In the genomic region with DNA sequence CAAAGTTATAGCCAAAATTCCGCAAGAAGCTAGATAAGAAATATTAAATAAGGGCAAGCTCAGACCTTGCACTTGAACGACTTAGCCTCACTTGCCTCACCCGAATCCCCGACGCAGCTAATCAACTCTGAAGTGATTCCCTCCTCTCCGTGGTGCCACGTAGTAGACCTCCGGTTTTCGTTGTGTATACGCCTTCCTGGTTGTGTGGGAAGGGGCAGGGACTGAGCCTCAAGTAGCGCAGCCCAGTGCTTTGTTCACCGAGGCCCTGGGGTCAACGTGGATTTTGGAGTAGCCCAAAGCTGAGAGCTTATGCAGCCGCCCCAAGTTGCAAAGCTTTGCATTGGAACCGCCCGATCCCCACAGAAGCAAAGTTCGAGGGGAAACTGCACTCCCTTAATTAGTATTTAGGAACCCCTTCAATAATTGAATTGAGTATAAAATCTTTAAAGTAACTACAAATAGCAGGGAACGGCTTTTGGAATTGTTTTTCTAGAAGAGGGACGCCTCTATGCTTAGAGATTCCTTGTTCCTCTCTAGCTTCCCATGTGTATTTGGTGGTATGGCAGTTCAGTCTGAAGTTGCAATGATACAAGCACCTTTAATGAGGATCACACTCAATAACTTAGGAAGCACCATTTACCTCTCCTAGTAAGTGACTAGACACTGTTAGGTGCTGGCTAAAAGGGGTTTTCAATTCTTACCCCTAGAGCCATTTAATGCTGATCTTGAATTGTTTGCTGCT, we compare ENCODE assay signal across 9 cellular contexts. TPM values are rescaled to one million over a fixed set of nuclear protein-coding genes. Genes with fewer than 3 reads are reported as not detected.
DNase-seq lines count a peak whose midpoint lies in the region; ATAC-seq and FAIRE-seq lines count a peak whose summit lies in the region.
"Had no signal": no experiment of that assay in that cellular context is flagged by ENCODE, and none has a peak within 500 bp of the region (broad histone marks: within the 10 kb centered on the region; RNA-seq: fewer than 3 reads in every experiment).

No MANE protein-coding gene starts in this region.

- intact Hi-C loops in left cardiac atrium (cut with DNase I), result no loop called here
- intact Hi-C loops in sciatic nerve (cut with DNase I), result no loop called here

- H3K4me3 ChIP-seq in small intestine (ENCODE audit: low read depth in 1 of 2, low read length in 2 of 2), result no peak overlapping the region

- peak; percentile 43 to 82 for ATAC-seq in left cardiac atrium
- ATAC-seq in sciatic nerve, result peak; percentile 57

- 6 to 29% (median 16%) methylated on average over 19 of the region's 19 CpGs for WGBS in small intestine, 3 donors

- in situ Hi-C loops in SK-MEL-5 (cut with HindIII; ENCODE audit: low pct_unique_long_range_greater_than_20kb, low sequenced_read_pairs), result no loop called here

- H3K27me3 ChIP-seq in small intestine (ENCODE audit: control insufficient read depth in 2 of 2, insufficient read depth in 2 of 2, low read length in 2 of 2), result no peaks in the 10 kb centered on the region

- DNase-seq in ELR (ENCODE audit: low read depth), result peak; percentile 51
- DNase-seq in SK-MEL-5 (ENCODE audit: low read depth, low spot score), result peak; percentile 28
- DNase-seq in left cardiac atrium, result peak; percentile 22
- DNase-seq in sciatic nerve (ENCODE audit: low spot score), result no peak
- DNase-seq in NCI-H2171 (lab: John Stamatoyannopoulos, UW), result no peak
- DNase-seq in central memory CD4-positive, alpha-beta T cell, result no peak
- no peak for DNase-seq in frontal cortex (ENCODE audit: low spot score in 2 of 2)
- no peak for DNase-seq in small intestine
- DNase-seq: natural killer cell had no signal

- FAIRE-seq in frontal cortex (lab: Jason Lieb, UNC) (no peak), small intestine (lab: Jason Lieb, UNC) (no peak)

- H3K36me3 ChIP-seq in small intestine (ENCODE audit: control insufficient read depth in 2 of 2, insufficient read depth in 2 of 2, low read length in 2 of 2), result no peaks in the 10 kb centered on the region

- H3K9me3 ChIP-seq in small intestine (ENCODE audit: control insufficient read depth, low read depth), result no peaks in the 10 kb centered on the region

- H3K4me1 ChIP-seq in small intestine (ENCODE audit: control insufficient read depth in 2 of 2, insufficient read depth in 1 of 2, low read depth in 1 of 2, low read length in 1 of 2), result no peaks in the 10 kb centered on the region

- no peak overlapping the region for H3K27ac ChIP-seq in small intestine (ENCODE audit: low read depth in 1 of 2, low read length in 1 of 2)

RNA-seq across cellular contexts. Expression of gene LINC00632, which starts 55.7 kb away (rescaled TPM):
- 3.1 and 3.9 TPM in 2 replicates for total RNA-seq in SK-MEL-5 (2014; rRNA removed; shearing (Covaris generic))
- 3.5 and 7.1 TPM in 2 replicates for polyA plus RNA-seq in SK-MEL-5 (2015; cell fraction: cytosol; rRNA removed)
- 7.8 and 12.9 TPM in 2 replicates for polyA plus RNA-seq in SK-MEL-5 (2015; cell fraction: nucleus; rRNA removed)
- total RNA-seq in left cardiac atrium (1,000 to 10,000 TPM in 1 of 2 donors, 100 to 1,000 TPM in 1; 513 to 1,057 TPM), sciatic nerve (1,334 TPM), frontal cortex (15.9 TPM)
- 10 to 100 TPM in 1 of 3 donors, not detected in 2; 14.3 TPM for polyA plus RNA-seq in small intestine

Comparison
In these comparisons a context has a peak if more than half of its experiments do, and no peak if none do; other contexts are left out.
1. DNase-seq: peak in ELR (single experiment), SK-MEL-5 (single experiment) and left cardiac atrium (single experiment); none in sciatic nerve (single experiment), NCI-H2171 (single experiment), central memory CD4-positive, alpha-beta T cell (single experiment), frontal cortex (0 of 2) and small intestine (single experiment).
2. RNA of gene LINC00632, which starts 55.7 kb away (total RNA-seq): 1,334 TPM in sciatic nerve (single experiment) and 513 to 1,057 TPM in left cardiac atrium; 15.9 TPM in frontal cortex (single experiment) and 3.1 to 3.9 TPM in SK-MEL-5; every median in the first group is over 10 times any median in the second.